ENCODE assay signal across 8 cellular contexts in the genomic region with DNA sequence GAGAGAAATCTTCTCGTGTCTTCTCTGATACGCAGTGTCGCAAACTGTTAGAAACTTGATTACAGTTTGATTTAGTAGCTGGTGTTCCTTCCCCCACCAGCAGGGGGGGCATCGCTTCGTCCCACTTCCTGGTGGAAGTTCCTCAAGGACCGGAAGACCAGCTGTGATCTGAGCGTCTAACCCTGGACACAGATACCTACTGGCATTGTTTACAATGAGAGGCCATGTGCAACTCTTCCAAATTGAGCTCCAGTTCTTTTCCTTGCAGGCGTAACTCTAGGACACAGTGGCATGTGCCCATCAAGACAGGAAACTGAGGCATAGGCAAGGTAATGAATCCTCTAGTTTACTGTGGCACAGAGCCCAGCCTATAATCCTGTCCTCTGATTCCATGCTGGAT.
A peak's percentile ranks its signal among the peaks of the same experiment; 100 is the strongest.
DNase-seq lines count a peak whose midpoint lies in the region; ATAC-seq and TF ChIP-seq lines count a peak whose summit lies in the region.

No MANE protein-coding gene starts in this region.

- no peak for ATAC-seq in HG02678 (IDR thresholded peaks at IDR 0.05; ENCODE audit: unreplicated experiment)
- ATAC-seq in GM18873 (IDR thresholded peaks at IDR 0.05; ENCODE audit: low FRiP score, unreplicated experiment) = no peak

- H3K27ac ChIP-seq in breast epithelium = no peak overlapping the region
- H3K27ac ChIP-seq in mesodermal cell (ENCODE audit: low read depth, low read length, severe bottlenecking) = peak overlapping the region; percentile 6

- 52 to 55% methylated on average over 5 of the region's 8 CpGs for WGBS in mesodermal cell (ENCODE audit: insufficient coverage in 2 of 2), 2 experiments

- peak; percentile 14 for DNase-seq in AG10803 (ENCODE audit: low read depth)
- peak; percentile 42 for DNase-seq in GM20000 (ENCODE audit: low spot score)
- DNase-seq in RPMI7951 (ENCODE audit: low read depth) = peak; percentile 15
- no peak for DNase-seq in breast epithelium (ENCODE audit: low spot score in 2 of 2)
- DNase-seq in G401 (ENCODE audit: low spot score) = no peak

- no peak for TF ChIP-seq POLR2A in breast epithelium (IDR thresholded peaks at IDR 0.05)

- intact Hi-C loops in breast epithelium (cut with DNase I; ENCODE audit: low total_unique reads) = no loop called here

- H3K9me3 ChIP-seq in breast epithelium (no peaks in the 10 kb centered on the region), mesodermal cell (ENCODE audit: control insufficient read depth, low read length) (no peaks in the 10 kb centered on the region)

- no peak overlapping the region for H3K4me3 ChIP-seq in AG10803 (ENCODE audit: low read length)
- H3K4me3 ChIP-seq in breast epithelium = no peak overlapping the region
- no peak overlapping the region for H3K4me3 ChIP-seq in mesodermal cell (ENCODE audit: extremely low read depth, insufficient read depth, low read length, poor library complexity, severe bottlenecking)

- H3K36me3 ChIP-seq in breast epithelium = no peaks in the 10 kb centered on the region
- H3K36me3 ChIP-seq in mesodermal cell (ENCODE audit: control insufficient read depth, insufficient read depth, low read length) = no peaks in the 10 kb centered on the region

- in situ Hi-C loops in G401 (cut with HindIII; ENCODE audit: low sequenced_read_pairs) = no loop called here

- H3K27me3 ChIP-seq in breast epithelium = no peaks in the 10 kb centered on the region

- TF ChIP-seq CTCF in AG10803 (conservative IDR thresholded peaks at IDR 0.05; ENCODE audit: low read length) (peak; percentile 66), GM20000 (IDR thresholded peaks at IDR 0.05; ENCODE audit: extremely low read depth, missing control alignments) (peak; percentile 52), breast epithelium (IDR thresholded peaks at IDR 0.05) (peak; percentile 41 to 65 (median 50))

- peaks cover 0 to 6% of the 10 kb centered on the region in 2 donors for H3K4me1 ChIP-seq in breast epithelium
- no peaks in the 10 kb centered on the region for H3K4me1 ChIP-seq in mesodermal cell (ENCODE audit: control insufficient read depth, insufficient read depth, low read length, poor library complexity, severe bottlenecking)

Comparison
In these comparisons a context has a peak if more than half of its experiments do, and no peak if none do; other contexts are left out.
1. DNase-seq: peak in AG10803 (single experiment), GM20000 (single experiment) and RPMI7951 (single experiment); none in breast epithelium (0 of 2) and G401 (single experiment).
2. Peak in every context shown above with its lines, with median percentiles within 50 percentile points of each other: CTCF ChIP-seq.